In genomic region chr2:241751152-241751551, GRCh38 we compare ENCODE assay signal across 18 cellular contexts. TPM values are rescaled to one million over a fixed set of nuclear protein-coding genes. Genes with fewer than 3 reads are reported as not detected.
DNase-seq lines count a peak whose midpoint lies in the region; ATAC-seq, FAIRE-seq and TF ChIP-seq lines count a peak whose summit lies in the region.
"Had no signal": no experiment of that assay in that cellular context is flagged by ENCODE, and none has a peak within 500 bp of the region (broad histone marks: within the 10 kb centered on the region; RNA-seq: fewer than 3 reads in every experiment).

No MANE protein-coding gene starts in this region.

- H2BK20ac ChIP-seq in IMR-90 (ENCODE audit: low read depth, low read length), result no peak overlapping the region

- TF ChIP-seq POLR2A in HepG2 (IDR thresholded peaks at IDR 0.05; ENCODE audit: insufficient read depth in 1 of 2, low read depth in 2 of 2, low read length in 2 of 2) (no peak), IMR-90 (IDR thresholded peaks at IDR 0.05; ENCODE audit: low read depth, low read length) (no peak)

- no peak overlapping the region for H3K18ac ChIP-seq in IMR-90 (ENCODE audit: low read depth, low read length)
- no peak overlapping the region for H3K18ac ChIP-seq in mesenchymal stem cell (ENCODE audit: low read depth in 1 of 2, low read length in 2 of 2)

- no peak overlapping the region for H3K4me3 ChIP-seq in liver (ENCODE audit: low read depth in 1 of 3, low read length in 3 of 3)
- H3K4me3 ChIP-seq in HepG2 (replicated peaks in 1 of 3; ENCODE audit: insufficient read depth in 1 of 3, low read depth in 2 of 3, low read length in 3 of 3), result no peak overlapping the region
- no peak overlapping the region for H3K4me3 ChIP-seq in IMR-90 (ENCODE audit: insufficient read depth, low read depth, low read length)
- H3K4me3 ChIP-seq in mesenchymal stem cell (ENCODE audit: insufficient read depth in 1 of 2, low read depth in 1 of 2, low read length in 2 of 2), result no peak overlapping the region
- H3K4me3 ChIP-seq: GM23338 had no signal

- in situ Hi-C loops in HepG2 (cut with HindIII; ENCODE audit: extremely low pct_ligation_motif_present, low pct_unique_long_range_greater_than_20kb), result no loop called here
- in situ Hi-C loops in IMR-90 (cut with MboI; ENCODE audit: low sequenced_read_pairs), result no loop called here

- TF ChIP-seq RAD21 in liver (IDR thresholded peaks at IDR 0.05), result no peak
- no peak for TF ChIP-seq RAD21 in HepG2 (CRISPR knock-in tag; IDR thresholded peaks at IDR 0.05)
- TF ChIP-seq RAD21 in IMR-90 (IDR thresholded peaks at IDR 0.05; ENCODE audit: low read length), result no peak

- H3K27me3 ChIP-seq in liver (ENCODE audit: control insufficient read depth in 4 of 4, insufficient read depth in 4 of 4, low read length in 3 of 4), result no peaks in the 10 kb centered on the region
- H3K27me3 ChIP-seq in HepG2 (ENCODE audit: control insufficient read depth in 1 of 2, insufficient read depth in 2 of 2, low read length in 2 of 2), result no peaks in the 10 kb centered on the region
- H3K27me3 ChIP-seq in IMR-90 (ENCODE audit: control insufficient read depth, insufficient read depth, low read length), result no peaks in the 10 kb centered on the region
- no peaks in the 10 kb centered on the region for H3K27me3 ChIP-seq in mesenchymal stem cell (ENCODE audit: control insufficient read depth in 1 of 2, insufficient read depth in 1 of 2, low read length in 2 of 2)
- H3K27me3 ChIP-seq: BE2C had no signal

- H2BK15ac ChIP-seq in IMR-90 (ENCODE audit: low read depth, low read length), result no peak overlapping the region
- H2BK15ac ChIP-seq in mesenchymal stem cell (ENCODE audit: low read depth, poor library complexity, severe bottlenecking), result no peak overlapping the region

- no peak overlapping the region for H2BK12ac ChIP-seq in mesenchymal stem cell (ENCODE audit: low read length in 2 of 2)

- no peak overlapping the region for H3K23ac ChIP-seq in IMR-90 (ENCODE audit: low read depth, low read length)
- no peak overlapping the region for H3K23ac ChIP-seq in mesenchymal stem cell (ENCODE audit: low read length in 2 of 2)

- H3K36me3 Mint-ChIP-seq in stimulated activated effector memory CD8-positive, alpha-beta T cell treated with anti-CD3 and anti-CD28 coated beads, Interleukin-12 subunit alpha, Interleukin-12 subunit beta, amount 100 ng/mL, for 72 hours, result peaks cover 35% of the 10 kb centered on the region

- H4K8ac ChIP-seq in IMR-90 (ENCODE audit: low read depth in 2 of 2, low read length in 2 of 2) (no peak overlapping the region), mesenchymal stem cell (ENCODE audit: low read length) (no peak overlapping the region)

- dilution Hi-C loops in IMR-90 (cut with HindIII; ENCODE audit: low sequenced_read_pairs, unreplicated experiment), result no loop called here

- DNase-seq in HepG2 (ENCODE audit: low spot score) (no peak), IMR-90 (no peak), DMS 273 treated with DMSO at 0.1 percent for 48 hours (lab: John Stamatoyannopoulos, UW) (no peak), mesenchymal stem cell (no peak)
- no peak for DNase-seq in stimulated activated effector memory CD8-positive, alpha-beta T cell treated with anti-CD3 and anti-CD28 coated beads, Interleukin-12 subunit alpha, Interleukin-12 subunit beta, amount 100 ng/mL, for 72 hours (ENCODE audit: low spot score in 2 of 2)
- DNase-seq: ACHN; BE2C; CD4-positive, alpha-beta memory T cell; DMS79 treated with DMSO at 0.1 percent for 48 hours; GF-D8; HFFc6 had no signal

- H3K9me3 ChIP-seq in liver (ENCODE audit: control insufficient read depth in 4 of 4, low read length in 3 of 4) (no peaks in the 10 kb centered on the region), HepG2 (ENCODE audit: low read length) (no peaks in the 10 kb centered on the region), IMR-90 (ENCODE audit: control insufficient read depth, insufficient read depth, low read length) (no peaks in the 10 kb centered on the region), mesenchymal stem cell (ENCODE audit: control insufficient read depth, low read length) (no peaks in the 10 kb centered on the region)
- H3K9me3 ChIP-seq: BE2C had no signal

- CTCF ChIA-PET in HepG2 (lab: Yijun Ruan, JAX; ENCODE audit: low intra/inter-chr PET ratio, low total read pairs) (no interaction called here), IMR-90 (lab: Yijun Ruan, JAX) (no interaction called here)

- no peak for ATAC-seq in HepG2
- ATAC-seq in IMR-90 (ENCODE audit: low read depth), result no peak
- ATAC-seq in stimulated activated effector memory CD8-positive, alpha-beta T cell treated with anti-CD3 and anti-CD28 coated beads, Interleukin-12 subunit alpha, Interleukin-12 subunit beta, amount 100 ng/mL, for 72 hours, result no peak
- ATAC-seq: GM23338, HCT116 had no signal

- peaks cover 10% of the 10 kb centered on the region for H3K4me1 Mint-ChIP-seq in stimulated activated effector memory CD8-positive, alpha-beta T cell treated with anti-CD3 and anti-CD28 coated beads, Interleukin-12 subunit alpha, Interleukin-12 subunit beta, amount 100 ng/mL, for 72 hours
- H3K4me1 Mint-ChIP-seq: CD14-positive monocyte, GM23338 had no signal

- no peak overlapping the region for H3K4me3 Mint-ChIP-seq in stimulated activated effector memory CD8-positive, alpha-beta T cell treated with anti-CD3 and anti-CD28 coated beads, Interleukin-12 subunit alpha, Interleukin-12 subunit beta, amount 100 ng/mL, for 72 hours
- H3K4me3 Mint-ChIP-seq: CD14-positive monocyte; CD4-positive, alpha-beta memory T cell; GM23338; HFFc6 had no signal

- 91% methylated on average over 15 of the region's 15 CpGs for WGBS in liver
- 94% methylated on average over 15 of the region's 15 CpGs for WGBS in HepG2 (ENCODE audit: low lambda C conversion rate)
- 97% methylated on average over 10 of the region's 15 CpGs; no CpG with 5 or more reads in 1 of the 2 experiments for WGBS in IMR-90 (ENCODE audit: extremely low coverage in 2 of 2, insufficient read length in 1 of 2), 2 experiments
- WGBS in mesenchymal stem cell, result 91% methylated on average over 14 of the region's 15 CpGs

- H2BK120ac ChIP-seq in IMR-90 (ENCODE audit: low read depth, low read length) (no peak overlapping the region), mesenchymal stem cell (ENCODE audit: low read depth, low read length) (no peak overlapping the region)

- H3K79me1 ChIP-seq in IMR-90 (ENCODE audit: low read depth in 1 of 2, low read length in 2 of 2) (no peaks in the 10 kb centered on the region), mesenchymal stem cell (replicated peaks; ENCODE audit: low read length, poor library complexity, severe bottlenecking) (peaks cover 25% of the 10 kb centered on the region)

- peak overlapping the region; percentile 23 for H3K27ac Mint-ChIP-seq in stimulated activated effector memory CD8-positive, alpha-beta T cell treated with anti-CD3 and anti-CD28 coated beads, Interleukin-12 subunit alpha, Interleukin-12 subunit beta, amount 100 ng/mL, for 72 hours
- H3K27ac Mint-ChIP-seq: CD14-positive monocyte; CD4-positive, alpha-beta memory T cell; GM23338; HFFc6 had no signal

- TF ChIP-seq EP300 in HepG2 (IDR thresholded peaks at IDR 0.05; ENCODE audit: low read depth in 2 of 2, low read length in 2 of 2), result no peak
- no peak for TF ChIP-seq EP300 in HepG2 (CRISPR knock-in tag; IDR thresholded peaks at IDR 0.05; ENCODE audit: borderline replicate concordance)

- no TSS peak for BruUV-seq in HepG2 (replicated peaks; lab: Mats Ljungman, UMichigan)
- no TSS peak for BruUV-seq in IMR-90 (replicated peaks; lab: Mats Ljungman, UMichigan)

- no peak for FAIRE-seq in HepG2 (lab: Jason Lieb, UNC)
- FAIRE-seq: A204.1, H54, HTR-8/SVneo had no signal

- H3K27ac ChIP-seq in liver (ENCODE audit: low read depth in 1 of 2, low read length in 2 of 2) (no peak overlapping the region), HepG2 (ENCODE audit: extremely low read length, insufficient read depth, low read length) (no peak overlapping the region), IMR-90 (ENCODE audit: insufficient read depth, low read length) (no peak overlapping the region), mesenchymal stem cell (ENCODE audit: low read length, poor library complexity, severe bottlenecking) (no peak overlapping the region)

- H3K79me2 ChIP-seq in HepG2 (ENCODE audit: insufficient read depth, low read length), result no peaks in the 10 kb centered on the region

- intact Hi-C loops in HepG2 (cut with micrococcal nuclease; ENCODE audit: unreplicated experiment), result no loop called here
- intact Hi-C loops in IMR-90 (cut with micrococcal nuclease), result no loop called here

- H3K9me1 ChIP-seq in IMR-90 (ENCODE audit: insufficient read depth, low read length), result no peaks in the 10 kb centered on the region

- H3K4ac ChIP-seq in IMR-90 (ENCODE audit: low read depth, low read length) (no peak overlapping the region), mesenchymal stem cell (ENCODE audit: low read depth in 1 of 2, low read length in 2 of 2) (no peak overlapping the region)

- H4K20me1 ChIP-seq in HepG2 (ENCODE audit: insufficient read depth, low read length) (no peaks in the 10 kb centered on the region), IMR-90 (ENCODE audit: insufficient read depth, low read length) (no peaks in the 10 kb centered on the region; the same call in 1 of the 2 replicates)

- H3K56ac ChIP-seq in IMR-90 (ENCODE audit: extremely low read depth, insufficient read depth, low read length), result no peak overlapping the region

- H3K9me3 Mint-ChIP-seq in stimulated activated effector memory CD8-positive, alpha-beta T cell treated with anti-CD3 and anti-CD28 coated beads, Interleukin-12 subunit alpha, Interleukin-12 subunit beta, amount 100 ng/mL, for 72 hours, result no peaks in the 10 kb centered on the region
- H3K9me3 Mint-ChIP-seq: GM23338 had no signal

- H3K4me2 ChIP-seq in HepG2 (ENCODE audit: low read depth, low read length), result no peak overlapping the region
- no peak overlapping the region for H3K4me2 ChIP-seq in IMR-90 (ENCODE audit: low read depth, low read length)
- no peak overlapping the region for H3K4me2 ChIP-seq in mesenchymal stem cell (ENCODE audit: low read length, poor library complexity, severe bottlenecking)
- H3K4me2 ChIP-seq: GM23338 had no signal

- H2AK5ac ChIP-seq in IMR-90 (ENCODE audit: low read depth, low read length) (no peak overlapping the region; the same call in 1 of the 2 replicates), mesenchymal stem cell (ENCODE audit: low read length, severe bottlenecking) (no peak overlapping the region)

- H2AK9ac ChIP-seq in IMR-90 (replicated peaks; ENCODE audit: low read depth, low read length, poor library complexity), result peak overlapping the region; percentile 50

- H4K91ac ChIP-seq in IMR-90 (ENCODE audit: insufficient read depth, low read depth, low read length), result no peak overlapping the region
- H4K91ac ChIP-seq in mesenchymal stem cell (ENCODE audit: low read length), result no peak overlapping the region

- H3K36me3 ChIP-seq in liver (ENCODE audit: control insufficient read depth in 4 of 4, insufficient read depth in 3 of 4, low read depth in 1 of 4, low read length in 3 of 4) (peaks cover 2 to 50% (median 8%) of the 10 kb centered on the region in 4 donors), HepG2 (replicated peaks in 1 of 2; ENCODE audit: control insufficient read depth in 1 of 2, insufficient read depth in 2 of 2, low read length in 2 of 2) (peaks cover 10 to 28% of the 10 kb centered on the region in 2 experiments), IMR-90 (ENCODE audit: control insufficient read depth, insufficient read depth, low read length) (peaks cover 46% of the 10 kb centered on the region), mesenchymal stem cell (ENCODE audit: control insufficient read depth in 1 of 2, insufficient read depth in 2 of 2, low read depth in 1 of 2, low read length in 2 of 2) (peaks cover 63 to 73% of the 10 kb centered on the region in 2 experiments)

- POLR2A ChIA-PET in HepG2 (lab: Yijun Ruan, JAX), result no interaction called here
- POLR2A ChIA-PET in IMR-90 (lab: Charles Lee; ENCODE audit: unreplicated experiment), result no interaction called here

- H3K9ac ChIP-seq in liver (ENCODE audit: low read depth in 1 of 2, low read length in 2 of 2) (no peak overlapping the region), HepG2 (ENCODE audit: insufficient read depth, low read depth, low read length) (no peak overlapping the region), IMR-90 (ENCODE audit: low read depth, low read length) (no peak overlapping the region), mesenchymal stem cell (ENCODE audit: low read length) (no peak overlapping the region)

- H3K14ac ChIP-seq in IMR-90 (replicated peaks; ENCODE audit: low read depth, low read length) (no peak overlapping the region), mesenchymal stem cell (ENCODE audit: low read length in 2 of 2) (no peak overlapping the region)

- H2AFZ ChIP-seq in HepG2 (ENCODE audit: low read length) (no peak overlapping the region), IMR-90 (replicated peaks; ENCODE audit: low read length, poor library complexity) (no peak overlapping the region), mesenchymal stem cell (ENCODE audit: low read depth, low read length) (no peak overlapping the region)
- H2AFZ ChIP-seq: GM23338 had no signal

- TF ChIP-seq CTCF in liver (IDR thresholded peaks at IDR 0.05; ENCODE audit: low read depth, low read length, missing input control), result peak; percentile 1
- no peak for TF ChIP-seq CTCF in HepG2 (CRISPR knock-in tag; IDR thresholded peaks at IDR 0.05)
- no peak for TF ChIP-seq CTCF in IMR-90 (conservative IDR thresholded peaks at IDR 0.05; ENCODE audit: low read depth, low read length)

- H3K4me1 ChIP-seq in liver (ENCODE audit: control insufficient read depth in 4 of 4, insufficient read depth in 4 of 4, low read length in 3 of 4), result no peaks in the 10 kb centered on the region
- no peaks in the 10 kb centered on the region for H3K4me1 ChIP-seq in HepG2 (ENCODE audit: insufficient read depth, low read length)
- no peaks in the 10 kb centered on the region for H3K4me1 ChIP-seq in IMR-90 (ENCODE audit: control insufficient read depth, insufficient read depth, low read length)
- H3K4me1 ChIP-seq in mesenchymal stem cell (ENCODE audit: control insufficient read depth, insufficient read depth, low read depth, low read length), result peaks cover 24% of the 10 kb centered on the region
- H3K4me1 ChIP-seq: BE2C had no signal

- H4K5ac ChIP-seq in IMR-90 (ENCODE audit: low read depth, low read length), result no peak overlapping the region

- H2BK5ac ChIP-seq in IMR-90 (ENCODE audit: low read depth, low read length, poor library complexity, severe bottlenecking) (no peak overlapping the region), mesenchymal stem cell (ENCODE audit: low read depth, low read length, poor library complexity, severe bottlenecking) (no peak overlapping the region)

RNA-seq across cellular contexts. Expression of gene D2HGDH, which starts 16.7 kb away (rescaled TPM):
- total RNA-seq in liver, result 10 to 100 TPM in 1 of 2 donors, 1 to 10 TPM in 1; 7.4 to 25.0 TPM
- polyA plus RNA-seq in liver, result 10 to 100 TPM in 1 of 2 donors, 1 to 10 TPM in 1; 6.4 to 19.7 TPM
- 10.2 and 20.3 TPM in 2 replicates for total RNA-seq in HepG2 (2016; rRNA removed; fragmentation: Illumina TruSeq; extraction: Trizol)
- total RNA-seq in HepG2 (2016; cell fraction: cytosol; rRNA removed; fragmentation: Illumina TruSeq; extraction: Trizol; ENCODE audit: low read depth), result 5.4 and 6.4 TPM in 2 replicates
- 9.1 and 22.3 TPM in 2 replicates for total RNA-seq in HepG2 (2016; cell fraction: insoluble cytoplasmic fraction; rRNA removed; fragmentation: Illumina TruSeq; extraction: Trizol)
- total RNA-seq in HepG2 (2016; cell fraction: membrane; rRNA removed; fragmentation: Illumina TruSeq; extraction: Trizol), result 6.5 and 7.3 TPM in 2 replicates
- 18.0 and 21.4 TPM in 2 replicates for total RNA-seq in HepG2 (2016; cell fraction: nucleus; rRNA removed; fragmentation: Illumina TruSeq; extraction: Trizol)
- polyA plus RNA-seq in HepG2 (2011; rRNA removed), result 19.2 and 20.5 TPM in 2 replicates
- polyA plus RNA-seq in HepG2 (2011; cell fraction: cytosol; rRNA removed), result 6.4 and 12.2 TPM in 2 replicates
- 166 and 260 TPM in 2 replicates for polyA plus RNA-seq in HepG2 (2011; cell fraction: nucleus; rRNA removed)
- 16.1 and 26.4 TPM in 2 replicates for polyA plus RNA-seq in HepG2 (2012)
- 1.4 and 1.5 TPM in 2 replicates for polyA plus RNA-seq in HepG2 (2016; cell fraction: cytosol; fragmentation: Illumina TruSeq; extraction: Trizol; ENCODE audit: low read depth)
- 7.6 and 10.2 TPM in 2 replicates for polyA plus RNA-seq in HepG2 (2016; cell fraction: insoluble cytoplasmic fraction; fragmentation: Illumina TruSeq; extraction: Trizol; ENCODE audit: low read depth)
- 3.0 and 3.4 TPM in 2 replicates for polyA plus RNA-seq in HepG2 (2016; cell fraction: membrane; fragmentation: Illumina TruSeq; extraction: Trizol; ENCODE audit: low read depth)
- 52.5 and 55.5 TPM in 2 replicates for polyA plus RNA-seq in HepG2 (2016; cell fraction: nucleus; fragmentation: Illumina TruSeq; extraction: Trizol; ENCODE audit: insufficient read depth, low read depth)
- 12.2 and 16.0 TPM in 2 replicates for polyA minus RNA-seq in HepG2 (2011; rRNA and poly(A)+ RNA removed; ENCODE audit: low replicate concordance)
- polyA minus RNA-seq in HepG2 (2011; cell fraction: cytosol; rRNA and poly(A)+ RNA removed), result 6.7 and 8.6 TPM in 2 replicates
- polyA minus RNA-seq in HepG2 (2011; cell fraction: nucleus; rRNA and poly(A)+ RNA removed), result 21.5 and 26.5 TPM in 2 replicates
- total RNA-seq in IMR-90 (2012; rRNA removed), result 6.3 and 8.3 TPM in 2 replicates
- polyA plus RNA-seq in IMR-90 (2012; rRNA removed), result 22.1 and 23.0 TPM in 2 replicates
- polyA plus RNA-seq in IMR-90 (2012; cell fraction: cytosol; rRNA removed), result 18.3 and 27.2 TPM in 2 replicates
- 193 and 430 TPM in 2 replicates for polyA plus RNA-seq in IMR-90 (2012; cell fraction: nucleus; rRNA removed; ENCODE audit: low replicate concordance)
- polyA plus RNA-seq in mesenchymal stem cell (2013, experiment 1 of 2), result 5.7 TPM
- 5.3 TPM for polyA plus RNA-seq in mesenchymal stem cell (2013, experiment 2 of 2)

RNA-seq across cellular contexts. Expression of gene GAL3ST2, which starts 25.5 kb away (rescaled TPM):
- under 1 TPM; 0.23 to 0.33 TPM for total RNA-seq in liver
- under 1 TPM in 1 of 2 donors, not detected in 1; 0.03 TPM for polyA plus RNA-seq in liver
- 0.20 and 0.72 TPM in 2 replicates for total RNA-seq in HepG2 (2016; rRNA removed; fragmentation: Illumina TruSeq; extraction: Trizol)
- total RNA-seq in HepG2 (2016; cell fraction: cytosol; rRNA removed; fragmentation: Illumina TruSeq; extraction: Trizol; ENCODE audit: low read depth), result 0.30 TPM in 1 of 2 replicates, not detected in the other
- 0.32 and 0.36 TPM in 2 replicates for total RNA-seq in HepG2 (2016; cell fraction: insoluble cytoplasmic fraction; rRNA removed; fragmentation: Illumina TruSeq; extraction: Trizol)
- total RNA-seq in HepG2 (2016; cell fraction: membrane; rRNA removed; fragmentation: Illumina TruSeq; extraction: Trizol), result 0.34 and 0.52 TPM in 2 replicates
- total RNA-seq in HepG2 (2016; cell fraction: nucleus; rRNA removed; fragmentation: Illumina TruSeq; extraction: Trizol), result 0.72 and 0.75 TPM in 2 replicates
- polyA plus RNA-seq in HepG2 (2011; rRNA removed), result 0.17 and 0.30 TPM in 2 replicates
- polyA plus RNA-seq in HepG2 (2011; cell fraction: cytosol; rRNA removed), result 0.14 and 0.27 TPM in 2 replicates
- 4.0 and 5.9 TPM in 2 replicates for polyA plus RNA-seq in HepG2 (2011; cell fraction: nucleus; rRNA removed)
- polyA plus RNA-seq in HepG2 (2012), result 0.87 and 1.1 TPM in 2 replicates
- 0.07 TPM in 1 of 2 replicates, not detected in the other for polyA plus RNA-seq in HepG2 (2016; cell fraction: cytosol; fragmentation: Illumina TruSeq; extraction: Trizol; ENCODE audit: low read depth)
- 0.29 and 0.79 TPM in 2 replicates for polyA plus RNA-seq in HepG2 (2016; cell fraction: insoluble cytoplasmic fraction; fragmentation: Illumina TruSeq; extraction: Trizol; ENCODE audit: low read depth)
- polyA plus RNA-seq in HepG2 (2016; cell fraction: membrane; fragmentation: Illumina TruSeq; extraction: Trizol; ENCODE audit: low read depth), result 0.31 and 0.40 TPM in 2 replicates
- polyA plus RNA-seq in HepG2 (2016; cell fraction: nucleus; fragmentation: Illumina TruSeq; extraction: Trizol; ENCODE audit: insufficient read depth, low read depth), result 2.5 and 3.4 TPM in 2 replicates
- polyA minus RNA-seq in HepG2 (2011; rRNA and poly(A)+ RNA removed; ENCODE audit: low replicate concordance), result 2.6 TPM in 1 of 2 replicates, not detected in the other
- 1.1 and 1.4 TPM in 2 replicates for polyA minus RNA-seq in HepG2 (2011; cell fraction: cytosol; rRNA and poly(A)+ RNA removed)
- polyA minus RNA-seq in HepG2 (2011; cell fraction: nucleus; rRNA and poly(A)+ RNA removed), result 1.9 and 2.1 TPM in 2 replicates
- not detected in 2 replicates for total RNA-seq in IMR-90 (2012; rRNA removed)
- 0.07 TPM in 1 of 2 replicates, not detected in the other for polyA plus RNA-seq in IMR-90 (2012; rRNA removed)
- 0.10 TPM in 1 of 2 replicates, not detected in the other for polyA plus RNA-seq in IMR-90 (2012; cell fraction: cytosol; rRNA removed)
- 0.26 and 0.51 TPM in 2 replicates for polyA plus RNA-seq in IMR-90 (2012; cell fraction: nucleus; rRNA removed; ENCODE audit: low replicate concordance)
- 0.06 TPM for polyA plus RNA-seq in mesenchymal stem cell (2013, experiment 1 of 2)
- polyA plus RNA-seq in mesenchymal stem cell (2013, experiment 2 of 2), result 0.07 TPM
- polyA plus RNA-seq: CD14-positive monocyte had no signal

RNA-seq across cellular contexts. Expression of gene ING5, which starts 49.3 kb away (rescaled TPM):
- total RNA-seq in liver (10 to 100 TPM; 20.0 to 24.2 TPM), HepG2 (2016; rRNA removed; fragmentation: Illumina TruSeq; extraction: Trizol) (56.7 and 61.9 TPM in 2 replicates), IMR-90 (2012; rRNA removed) (16.7 and 38.9 TPM in 2 replicates)
- polyA plus RNA-seq in liver (1 to 10 TPM; 7.2 to 7.8 TPM), HepG2 (2011; rRNA removed) (71.9 and 86.9 TPM in 2 replicates), IMR-90 (2012; rRNA removed) (36.1 and 36.5 TPM in 2 replicates)
- 33.4 and 40.8 TPM in 2 replicates for total RNA-seq in HepG2 (2016; cell fraction: cytosol; rRNA removed; fragmentation: Illumina TruSeq; extraction: Trizol; ENCODE audit: low read depth)
- 56.8 and 63.9 TPM in 2 replicates for total RNA-seq in HepG2 (2016; cell fraction: insoluble cytoplasmic fraction; rRNA removed; fragmentation: Illumina TruSeq; extraction: Trizol)
- total RNA-seq in HepG2 (2016; cell fraction: membrane; rRNA removed; fragmentation: Illumina TruSeq; extraction: Trizol), result 47.0 and 50.8 TPM in 2 replicates
- total RNA-seq in HepG2 (2016; cell fraction: nucleus; rRNA removed; fragmentation: Illumina TruSeq; extraction: Trizol), result 51.6 and 62.1 TPM in 2 replicates
- polyA plus RNA-seq in HepG2 (2011; cell fraction: cytosol; rRNA removed), result 79.8 and 81.8 TPM in 2 replicates
- polyA plus RNA-seq in HepG2 (2011; cell fraction: nucleus; rRNA removed), result 137 and 149 TPM in 2 replicates
- 47.2 and 55.2 TPM in 2 replicates for polyA plus RNA-seq in HepG2 (2012)
- 25.6 and 28.6 TPM in 2 replicates for polyA plus RNA-seq in HepG2 (2016; cell fraction: cytosol; fragmentation: Illumina TruSeq; extraction: Trizol; ENCODE audit: low read depth)
- 56.0 and 56.2 TPM in 2 replicates for polyA plus RNA-seq in HepG2 (2016; cell fraction: insoluble cytoplasmic fraction; fragmentation: Illumina TruSeq; extraction: Trizol; ENCODE audit: low read depth)
- 51.0 and 51.1 TPM in 2 replicates for polyA plus RNA-seq in HepG2 (2016; cell fraction: membrane; fragmentation: Illumina TruSeq; extraction: Trizol; ENCODE audit: low read depth)
- polyA plus RNA-seq in HepG2 (2016; cell fraction: nucleus; fragmentation: Illumina TruSeq; extraction: Trizol; ENCODE audit: insufficient read depth, low read depth), result 128 and 130 TPM in 2 replicates
- polyA minus RNA-seq in HepG2 (2011; rRNA and poly(A)+ RNA removed; ENCODE audit: low replicate concordance), result 31.8 and 64.1 TPM in 2 replicates
- polyA minus RNA-seq in HepG2 (2011; cell fraction: cytosol; rRNA and poly(A)+ RNA removed), result 18.9 and 34.5 TPM in 2 replicates
- 55.4 and 70.4 TPM in 2 replicates for polyA minus RNA-seq in HepG2 (2011; cell fraction: nucleus; rRNA and poly(A)+ RNA removed)
- 28.4 and 31.1 TPM in 2 replicates for polyA plus RNA-seq in IMR-90 (2012; cell fraction: cytosol; rRNA removed)
- 107 and 146 TPM in 2 replicates for polyA plus RNA-seq in IMR-90 (2012; cell fraction: nucleus; rRNA removed; ENCODE audit: low replicate concordance)
- polyA plus RNA-seq in mesenchymal stem cell (2013, experiment 1 of 2), result 11.3 TPM
- 11.4 TPM for polyA plus RNA-seq in mesenchymal stem cell (2013, experiment 2 of 2)

RNA-seq across cellular contexts. Expression of gene NEU4, which starts 57.8 kb away (rescaled TPM):
- total RNA-seq in liver (10 to 100 TPM in 1 of 2 donors, 1 to 10 TPM in 1; 5.4 to 52.7 TPM), HepG2 (2016; rRNA removed; fragmentation: Illumina TruSeq; extraction: Trizol) (104 and 107 TPM in 2 replicates), IMR-90 (2012; rRNA removed) (not detected in 2 replicates)
- polyA plus RNA-seq in liver (10 to 100 TPM; 17.5 to 58.4 TPM), HepG2 (2011; rRNA removed) (53.5 and 71.4 TPM in 2 replicates), IMR-90 (2012; rRNA removed) (not detected in 2 replicates)
- 27.0 and 30.1 TPM in 2 replicates for total RNA-seq in HepG2 (2016; cell fraction: cytosol; rRNA removed; fragmentation: Illumina TruSeq; extraction: Trizol; ENCODE audit: low read depth)
- 108 and 118 TPM in 2 replicates for total RNA-seq in HepG2 (2016; cell fraction: insoluble cytoplasmic fraction; rRNA removed; fragmentation: Illumina TruSeq; extraction: Trizol)
- 67.8 and 70.6 TPM in 2 replicates for total RNA-seq in HepG2 (2016; cell fraction: membrane; rRNA removed; fragmentation: Illumina TruSeq; extraction: Trizol)
- total RNA-seq in HepG2 (2016; cell fraction: nucleus; rRNA removed; fragmentation: Illumina TruSeq; extraction: Trizol), result 43.9 and 53.0 TPM in 2 replicates
- polyA plus RNA-seq in HepG2 (2011; cell fraction: cytosol; rRNA removed), result 52.8 and 126 TPM in 2 replicates
- 167 and 187 TPM in 2 replicates for polyA plus RNA-seq in HepG2 (2011; cell fraction: nucleus; rRNA removed)
- polyA plus RNA-seq in HepG2 (2012), result 34.5 and 40.6 TPM in 2 replicates
- polyA plus RNA-seq in HepG2 (2016; cell fraction: cytosol; fragmentation: Illumina TruSeq; extraction: Trizol; ENCODE audit: low read depth), result 23.8 and 25.7 TPM in 2 replicates
- 96.8 and 121 TPM in 2 replicates for polyA plus RNA-seq in HepG2 (2016; cell fraction: insoluble cytoplasmic fraction; fragmentation: Illumina TruSeq; extraction: Trizol; ENCODE audit: low read depth)
- 48.5 and 51.3 TPM in 2 replicates for polyA plus RNA-seq in HepG2 (2016; cell fraction: membrane; fragmentation: Illumina TruSeq; extraction: Trizol; ENCODE audit: low read depth)
- 84.0 and 95.2 TPM in 2 replicates for polyA plus RNA-seq in HepG2 (2016; cell fraction: nucleus; fragmentation: Illumina TruSeq; extraction: Trizol; ENCODE audit: insufficient read depth, low read depth)
- polyA minus RNA-seq in HepG2 (2011; rRNA and poly(A)+ RNA removed; ENCODE audit: low replicate concordance), result 114 TPM in 1 of 2 replicates, not detected in the other
- 45.5 and 50.7 TPM in 2 replicates for polyA minus RNA-seq in HepG2 (2011; cell fraction: cytosol; rRNA and poly(A)+ RNA removed)
- 32.4 and 35.0 TPM in 2 replicates for polyA minus RNA-seq in HepG2 (2011; cell fraction: nucleus; rRNA and poly(A)+ RNA removed)
- not detected in 2 replicates for polyA plus RNA-seq in IMR-90 (2012; cell fraction: cytosol; rRNA removed)
- polyA plus RNA-seq in IMR-90 (2012; cell fraction: nucleus; rRNA removed; ENCODE audit: low replicate concordance), result 0.07 TPM in 2 replicates
- polyA plus RNA-seq in mesenchymal stem cell (2013, experiment 1 of 2), result not detected
- 0.11 TPM for polyA plus RNA-seq in mesenchymal stem cell (2013, experiment 2 of 2)
